18 cellular contexts compared by ENCODE assay signal in the genomic region with DNA sequence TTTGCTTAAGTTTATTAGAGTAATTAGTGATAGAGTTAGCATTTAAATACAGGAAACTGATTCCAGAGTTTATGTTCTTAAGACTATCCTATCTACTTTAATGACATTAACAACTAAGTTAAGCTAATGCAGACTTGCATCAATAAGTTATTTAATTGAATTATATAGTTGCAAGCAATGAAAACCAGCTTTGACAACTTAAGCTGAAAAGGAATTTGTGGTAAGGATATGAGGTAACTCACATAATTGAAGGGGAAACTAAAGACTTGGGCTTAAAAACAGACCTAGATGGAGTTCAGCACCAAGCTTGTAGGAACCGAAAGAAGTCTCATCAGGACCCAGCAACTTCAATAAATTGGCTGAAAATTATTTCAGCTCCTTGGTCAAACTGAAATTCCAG.
DNase-seq lines count a peak whose midpoint lies in the region; ATAC-seq and TF ChIP-seq lines count a peak whose summit lies in the region.
"Had no signal": no experiment of that assay in that cellular context is flagged by ENCODE, and none has a peak within 500 bp of the region (broad histone marks: within the 10 kb centered on the region; RNA-seq: fewer than 3 reads in every experiment).

No MANE protein-coding gene starts in this region.

- no peaks in the 10 kb centered on the region for H3K36me3 ChIP-seq in adipocyte (ENCODE audit: control insufficient read depth, insufficient read depth, low read length, severe bottlenecking)

- DNase-seq in EH (ENCODE audit: low read depth) (peak; percentile 43), NOMO-1 (lab: John Stamatoyannopoulos, UW; ENCODE audit: unreplicated experiment in 2 of 2) (peak; percentile 61 to 78), adipocyte (ENCODE audit: low read depth) (peak; percentile 81), foreskin fibroblast (peak; percentile 30 to 58), NCI-H2196 (lab: John Stamatoyannopoulos, UW; ENCODE audit: unreplicated experiment) (no peak), SHP77 treated with DMSO at 0.1 percent for 48 hours (lab: John Stamatoyannopoulos, UW) (no peak), NCI-H510A (lab: John Stamatoyannopoulos, UW) (no peak)
- DNase-seq: AML-193, Calu3, DMS79, GDM1, NCI-H146, NCI-H2081 treated with DMSO at 0.1 percent for 48 hours, NCI-H345 had no signal

- no peak for ATAC-seq in HG02798 (IDR thresholded peaks at IDR 0.05; ENCODE audit: poor library complexity, unreplicated experiment)
- ATAC-seq: A549, HCT116 had no signal

- H3K4me1 ChIP-seq in adipocyte (ENCODE audit: control insufficient read depth, insufficient read depth, low read length): peaks cover 32% of the 10 kb centered on the region

- H3K9ac ChIP-seq in adipocyte (ENCODE audit: low read length): no peak overlapping the region

- H3K9me3 ChIP-seq in adipocyte (ENCODE audit: control insufficient read depth, low read length): no peaks in the 10 kb centered on the region
- H3K9me3 ChIP-seq: A549 had no signal

- no peaks in the 10 kb centered on the region for H3K27me3 ChIP-seq in adipocyte (replicated peaks; ENCODE audit: control insufficient read depth, insufficient read depth, low read length)

- H3K4me3 ChIP-seq in adipocyte (ENCODE audit: low read length) (no peak overlapping the region), foreskin fibroblast (ENCODE audit: low read depth in 1 of 2, low read length in 2 of 2) (no peak overlapping the region)
- H3K4me3 ChIP-seq: A549, SK-N-MC had no signal

- no peak for TF ChIP-seq CTCF in foreskin fibroblast (IDR thresholded peaks at IDR 0.05; ENCODE audit: low read depth, low read length)

Comparison
In these comparisons a context has a peak if more than half of its experiments do, and no peak if none do; other contexts are left out.
1. DNase-seq: peak in EH (single experiment), NOMO-1 (2 of 2), adipocyte (single experiment) and foreskin fibroblast (2 of 2); none in NCI-H2196 (single experiment), SHP77 treated with DMSO at 0.1 percent for 48 hours (single experiment) and NCI-H510A (single experiment).